In genomic region chr1:30083800-30084464, GRCh38 we compare ENCODE assay signal across 12 cellular contexts.
A peak's percentile ranks its signal among the peaks of the same experiment; 100 is the strongest.
DNase-seq lines count a peak whose midpoint lies in the region; ATAC-seq and TF ChIP-seq lines count a peak whose summit lies in the region.
"Had no signal": no experiment of that assay in that cellular context is flagged by ENCODE, and none has a peak within 500 bp of the region (broad histone marks: within the 10 kb centered on the region; RNA-seq: fewer than 3 reads in every experiment).

No MANE protein-coding gene starts in this region.

- H3K4me1 Mint-ChIP-seq in activated T-cell treated with anti-CD3 and anti-CD28 coated beads, Interleukin-2, amount 50 U/mL, for 72 hours (ENCODE audit: low read depth), result no peaks in the 10 kb centered on the region
- H3K4me1 Mint-ChIP-seq: memory B cell had no signal

- H3K9me3 ChIP-seq in right cardiac atrium (ENCODE audit: control insufficient read depth, low read length) (no peaks in the 10 kb centered on the region), Karpas-422 (ENCODE audit: low read length) (no peaks in the 10 kb centered on the region)

- intact Hi-C loops in right cardiac atrium (cut with DNase I), result loop anchor here (10.0 kb wide), 2 partner anchors 289 to 849 kb away; partner anchors contain the start of genes MECR (in 3 of the 4) and PTPRU (in 3 of the 4)

- peak; percentile 50 to 73 for ATAC-seq in right cardiac atrium
- no peak for ATAC-seq in activated T-cell treated with anti-CD3 and anti-CD28 coated beads, Interleukin-2, amount 50 U/mL, for 72 hours (replicated peaks in 1 of 2)
- no peak for ATAC-seq in GM19452 (IDR thresholded peaks at IDR 0.05; ENCODE audit: unreplicated experiment)
- ATAC-seq: GM12878 had no signal

- H3K27ac ChIP-seq in right cardiac atrium (ENCODE audit: low read length) (peak overlapping the region; percentile 1), Karpas-422 (ENCODE audit: low read length) (no peak overlapping the region)

- peaks cover 8% of the 10 kb centered on the region for H3K4me1 ChIP-seq in right cardiac atrium (ENCODE audit: control insufficient read depth, insufficient read depth, low read length)
- H3K4me1 ChIP-seq in Karpas-422 (ENCODE audit: low read length), result no peaks in the 10 kb centered on the region

- H4K20me1 ChIP-seq in Karpas-422 (ENCODE audit: insufficient read depth, low read depth, low read length), result no peaks in the 10 kb centered on the region

- peaks cover 30% of the 10 kb centered on the region for H3K27me3 Mint-ChIP-seq in activated T-cell treated with anti-CD3 and anti-CD28 coated beads, Interleukin-2, amount 50 U/mL, for 72 hours (ENCODE audit: low read depth)

- no peak overlapping the region for H3K27ac Mint-ChIP-seq in activated T-cell treated with anti-CD3 and anti-CD28 coated beads, Interleukin-2, amount 50 U/mL, for 72 hours
- H3K27ac Mint-ChIP-seq: memory B cell had no signal

- H3K27me3 ChIP-seq in right cardiac atrium (ENCODE audit: control insufficient read depth, insufficient read depth) (no peaks in the 10 kb centered on the region), Karpas-422 (ENCODE audit: low read length) (no peaks in the 10 kb centered on the region)

- H3K9me2 ChIP-seq in Karpas-422 (replicated peaks; ENCODE audit: insufficient read depth, low read length), result no peaks in the 10 kb centered on the region

- peak; percentile 5 for DNase-seq in HCEC 1CT
- DNase-seq in astrocyte of the cerebellum (ENCODE audit: low read depth), result peak; percentile 47
- peak in 1 of 3 donors; percentile 62 for DNase-seq in right cardiac atrium
- peak; percentile 61 for DNase-seq in smooth muscle cell of the brain vasculature (ENCODE audit: low read depth, low spot score)
- DNase-seq in activated T-cell treated with anti-CD3 and anti-CD28 coated beads, Interleukin-2, amount 50 U/mL, for 72 hours, result no peak
- no peak for DNase-seq in Karpas-422
- DNase-seq in NCI-H748 treated with DMSO at 0.1 percent for 48 hours (lab: John Stamatoyannopoulos, UW), result no peak
- DNase-seq: NCI-H1092 treated with DMSO at 0.1 percent for 48 hours, T1000 had no signal

- H2AFZ ChIP-seq in Karpas-422 (ENCODE audit: low read length), result no peak overlapping the region

- H3K9me3 Mint-ChIP-seq in activated T-cell treated with anti-CD3 and anti-CD28 coated beads, Interleukin-2, amount 50 U/mL, for 72 hours, result no peaks in the 10 kb centered on the region
- H3K9me3 Mint-ChIP-seq: memory B cell had no signal

- no peak for TF ChIP-seq CTCF in astrocyte of the cerebellum (IDR thresholded peaks at IDR 0.05; ENCODE audit: low read depth, low read length, missing control alignments)

- H3K4me3 ChIP-seq in astrocyte of the cerebellum (ENCODE audit: low read depth, low read length) (no peak overlapping the region), right cardiac atrium (ENCODE audit: low read length) (no peak overlapping the region), Karpas-422 (ENCODE audit: low read length) (no peak overlapping the region)
- H3K4me3 ChIP-seq: GM12878 had no signal

- H3K36me3 Mint-ChIP-seq in activated T-cell treated with anti-CD3 and anti-CD28 coated beads, Interleukin-2, amount 50 U/mL, for 72 hours (ENCODE audit: insufficient read depth in 2 of 2), result no peaks in the 10 kb centered on the region
- H3K36me3 Mint-ChIP-seq: memory B cell had no signal

- no peaks in the 10 kb centered on the region for H3K36me3 ChIP-seq in Karpas-422 (ENCODE audit: insufficient read depth, low read length)

- in situ Hi-C loops in astrocyte of the cerebellum (cut with HindIII; ENCODE audit: low sequenced_read_pairs), result no loop called here

- H3K79me2 ChIP-seq in Karpas-422 (ENCODE audit: low read length), result no peaks in the 10 kb centered on the region

- no peak overlapping the region for H3K4me2 ChIP-seq in Karpas-422 (ENCODE audit: low read depth, low read length, poor library complexity, severe bottlenecking)

- WGBS in right cardiac atrium, result 22% methylated on average over 11 of the region's 11 CpGs

- H3K4me3 Mint-ChIP-seq in activated T-cell treated with anti-CD3 and anti-CD28 coated beads, Interleukin-2, amount 50 U/mL, for 72 hours, result no peak overlapping the region
- H3K4me3 Mint-ChIP-seq: memory B cell had no signal

- no peak overlapping the region for H3K9ac ChIP-seq in Karpas-422 (ENCODE audit: low read length)

Comparison
In these comparisons a context has a peak if more than half of its experiments do, and no peak if none do; other contexts are left out.
1. DNase-seq: peak in HCEC 1CT (single experiment), astrocyte of the cerebellum (single experiment) and smooth muscle cell of the brain vasculature (single experiment); none in activated T-cell treated with anti-CD3 and anti-CD28 coated beads, Interleukin-2, amount 50 U/mL, for 72 hours (0 of 2), Karpas-422 (single experiment) and NCI-H748 treated with DMSO at 0.1 percent for 48 hours (single experiment).
2. ATAC-seq: peak in right cardiac atrium (2 of 2); none in activated T-cell treated with anti-CD3 and anti-CD28 coated beads, Interleukin-2, amount 50 U/mL, for 72 hours (0 of 2) and GM19452 (single experiment).